8 cellular contexts compared by ENCODE assay signal in genomic region chr2:189440947-189441708, GRCh38. TPM values are rescaled to one million over a fixed set of nuclear protein-coding genes. Genes with fewer than 3 reads are reported as not detected.
DNase-seq lines count a peak whose midpoint lies in the region; ATAC-seq, FAIRE-seq and TF ChIP-seq lines count a peak whose summit lies in the region.

WDR75 (plus strand) TSS chr2:189441474; CDS start chr2:189441493, 19 bp downstream.

- H3K14ac ChIP-seq in H1 (ENCODE audit: insufficient read length), result no peak within 1 kb of the TSS

- ATAC-seq in GM21367 (IDR thresholded peaks at IDR 0.05; ENCODE audit: unreplicated experiment) (peak; percentile 86), memory B cell (ENCODE audit: low read depth) (peak; percentile 88)

- no peak within 1 kb of the TSS for H2BK15ac ChIP-seq in H1 (ENCODE audit: low read length)

- peak; percentile 93 to 99 for TF ChIP-seq POLR2A in H1 (IDR thresholded peaks at IDR 0.05; ENCODE audit: control extremely low read depth in 1 of 2, low read depth in 2 of 2, low read length in 2 of 2)

- H3K4ac ChIP-seq in H1 (replicated peaks; ENCODE audit: insufficient read length, low read depth, low read length), result no peak within 1 kb of the TSS

- H3K4me1 ChIP-seq in H1 (replicated peaks in 1 of 4; ENCODE audit: control insufficient read depth in 3 of 4, insufficient read depth in 4 of 4, low read length in 3 of 4), result peaks cover 0 to 6% (median 1%) of the 10 kb centered on the region in 4 experiments; a peak in 2 of 7 replicates

- H2BK5ac ChIP-seq in H1 (ENCODE audit: low read depth, low read length), result peak within 1 kb of the TSS; percentile 63

- no peak within 1 kb of the TSS for H2BK20ac ChIP-seq in H1 (ENCODE audit: low read length)

- peak within 1 kb of the TSS; percentile 97 for H2AFZ ChIP-seq in H1 (ENCODE audit: low read length)

- WGBS in H1 (ENCODE audit: extremely low coverage in 1 of 2, insufficient coverage in 1 of 2, insufficient read length in 1 of 2, insufficient replicate concordance in 2 of 2, low coverage in 1 of 2, low lambda C conversion rate in 2 of 2, missing lambda C conversion rate in 1 of 2), 2 experiments, result 1% methylated on average over 47 of the region's 48 CpGs; no CpG with 5 or more reads in 1 of the 2 experiments

- H3K4me3 Mint-ChIP-seq in memory B cell, result peak within 1 kb of the TSS; percentile 98

- POLR2A ChIA-PET in H1 (lab: Charles Lee; ENCODE audit: partially characterized antibody), result interaction anchor here (0.6 to 2.1 kb wide), 12 partner anchors 8 to 322 kb away, joined by 3 to 11 read pairs (median 3); partner anchors contain the start of gene OSGEPL1

- no peaks in the 10 kb centered on the region for H3K27me3 Mint-ChIP-seq in memory B cell

- no peak within 1 kb of the TSS for H3K23ac ChIP-seq in H1 (ENCODE audit: insufficient read length)

- H4K20me1 ChIP-seq in H1 (replicated peaks in 1 of 2; ENCODE audit: control insufficient read depth in 1 of 2, insufficient read depth in 2 of 2, low read length in 2 of 2), result peaks cover 4 to 9% of the 10 kb centered on the region in 2 experiments

- no peaks in the 10 kb centered on the region for H3K9me3 ChIP-seq in H1 (ENCODE audit: insufficient read depth in 2 of 2, low read depth in 1 of 2, low read length in 1 of 2)

- no peaks in the 10 kb centered on the region for H3K36me3 Mint-ChIP-seq in memory B cell

- H3K4me3 ChIP-seq in H1 (ENCODE audit: extremely low read depth in 1 of 4, insufficient read depth in 2 of 4, low read depth in 3 of 4, low read length in 4 of 4), result peak within 1 kb of the TSS; percentile 82 to 98 (median 94)

- H3K4me1 Mint-ChIP-seq in memory B cell, result peaks cover 3% of the 10 kb centered on the region

- H3K27me3 ChIP-seq in H1 (replicated peaks in 1 of 4; ENCODE audit: control insufficient read depth in 3 of 4, extremely low read depth in 1 of 4, insufficient read depth in 3 of 4, low read length in 3 of 4), result no peaks in the 10 kb centered on the region

- peak within 1 kb of the TSS; percentile 89 for H3K27ac ChIP-seq in H1 (ENCODE audit: low read depth, low read length)

- H4K8ac ChIP-seq in H1 (ENCODE audit: extremely low read depth, insufficient read depth, low read length), result peak within 1 kb of the TSS; percentile 97

- H2BK12ac ChIP-seq in H1 (ENCODE audit: low read depth, low read length), result no peak within 1 kb of the TSS

- FAIRE-seq in HTR-8/SVneo (lab: Jason Lieb, UNC) (peak; percentile 96), H1 (lab: Jason Lieb, UNC) (peak; percentile 91)

- H3K36me3 ChIP-seq in H1 (ENCODE audit: control insufficient read depth in 2 of 4, insufficient read depth in 4 of 4, low read length in 3 of 4), result peaks cover 0 to under 1% (median under 1%) of the 10 kb centered on the region in 4 experiments; a peak in 2 of 8 replicates

- H4K91ac ChIP-seq in H1 (replicated peaks; ENCODE audit: insufficient read length, low read length), result no peak within 1 kb of the TSS

- no peaks in the 10 kb centered on the region; the same call in 1 of the 2 replicates for H3K79me1 ChIP-seq in H1 (ENCODE audit: low read depth, low read length)

- H2AK5ac ChIP-seq in H1 (ENCODE audit: low read depth, low read length), result no peak within 1 kb of the TSS

- peak within 1 kb of the TSS; percentile 99 for H3K27ac Mint-ChIP-seq in memory B cell

- no peaks in the 10 kb centered on the region for H3K9me3 Mint-ChIP-seq in memory B cell

- no peaks in the 10 kb centered on the region; the same call in 1 of the 2 replicates for H3K23me2 ChIP-seq in H1 (ENCODE audit: low read depth, low read length)

- DNase-seq in COLO829 (ENCODE audit: low spot score), result peak; percentile 87
- peak; percentile 92 for DNase-seq in HTR-8/SVneo (ENCODE audit: insufficient read length, low spot score)
- DNase-seq in NOMO-1 treated with dmso at 0.1 percent for 144 hours (lab: John Stamatoyannopoulos, UW; ENCODE audit: unreplicated experiment), result peak; percentile 93
- peak; percentile 70 to 80 (median 78) for DNase-seq in activated CD8-positive, alpha-beta memory T cell treated with anti-CD3 and anti-CD28 coated beads for 48 hours (ENCODE audit: low read depth in 2 of 3, low spot score in 2 of 3)
- peak; percentile 57 to 90 for DNase-seq in H1 (ENCODE audit: low read depth in 1 of 2, low spot score in 2 of 2)
- DNase-seq in memory B cell (ENCODE audit: low spot score in 2 of 2), result peak; percentile 90 to 91
- peak; percentile 77 for DNase-seq in stimulated activated CD8-positive, alpha-beta memory T cell treated with anti-CD3 and anti-CD28 coated beads, Interleukin-12 subunit alpha, Interleukin-12 subunit beta, amount 100 ng/mL, for 24 hours (ENCODE audit: extremely low read depth)

- H3K9ac ChIP-seq in H1 (replicated peaks in 1 of 4; ENCODE audit: extremely low read depth in 1 of 4, low read depth in 3 of 4, low read length in 3 of 4), result peak within 1 kb of the TSS; percentile 89 to 98 (median 94)

- no peak for TF ChIP-seq CTCF in H1 (IDR thresholded peaks at IDR 0.05; ENCODE audit: control extremely low read depth in 1 of 3, insufficient read depth in 1 of 3, low read depth in 1 of 3, low read length in 3 of 3)

- CTCF ChIA-PET in H1 (lab: Charles Lee; ENCODE audit: partially characterized antibody), result interaction anchor here (1.1 kb wide), 1 partner anchor 45 kb away, joined by 3 read pairs; no protein-coding TSS in a partner anchor

- no peak within 1 kb of the TSS for H2BK120ac ChIP-seq in H1 (replicated peaks; ENCODE audit: low read depth, low read length)

- H4K5ac ChIP-seq in H1 (ENCODE audit: insufficient read length, low read depth, low read length), result peak within 1 kb of the TSS; percentile 74

- TF ChIP-seq RAD21 in H1 (IDR thresholded peaks at IDR 0.05 in 1 of 2, conservative IDR thresholded peaks at IDR 0.05 in 1 of 2; ENCODE audit: low read depth in 2 of 2, low read length in 2 of 2), result no peak

- H3K79me2 ChIP-seq in H1 (ENCODE audit: control insufficient read depth in 1 of 2, insufficient read depth in 2 of 2, low read length in 2 of 2), result peaks cover 24 to 49% of the 10 kb centered on the region in 2 experiments

- peak within 1 kb of the TSS; percentile 77 for H3K56ac ChIP-seq in H1 (replicated peaks; ENCODE audit: insufficient read length, low read depth, low read length)

- peak within 1 kb of the TSS; percentile 19 to 71 for H3K4me2 ChIP-seq in H1 (ENCODE audit: insufficient read depth in 1 of 2, low read depth in 2 of 2, low read length in 2 of 2)

- peak within 1 kb of the TSS; percentile 39 for H3K18ac ChIP-seq in H1 (ENCODE audit: extremely low read depth, low read length)

- TF ChIP-seq EP300 in H1 (IDR thresholded peaks at IDR 0.05; ENCODE audit: borderline replicate concordance in 1 of 2, low read depth in 2 of 2, low read length in 2 of 2), result no peak

TF ChIP-seq in H1, 55 proteins besides CTCF, POLR2A, EP300 and RAD21 (continues in another document):
- peak; percentile 74 for TF ChIP-seq SAP30 (IDR thresholded peaks at IDR 0.05; ENCODE audit: insufficient read depth, insufficient replicate concordance, low read length)
- TF ChIP-seq HDAC2 (IDR thresholded peaks at IDR 0.05; ENCODE audit: borderline replicate concordance in 1 of 2, low read depth in 2 of 2, low read length in 2 of 2), result peak in 1 of 2 experiments; percentile 95; a peak in 1 of 4 replicates
- peak; percentile 97 for TF ChIP-seq ASH2L (IDR thresholded peaks at IDR 0.05; ENCODE audit: low read length)
- peak; percentile 81 for TF ChIP-seq GTF2F1 (IDR thresholded peaks at IDR 0.05; ENCODE audit: borderline replicate concordance, low read depth, low read length)
- peak; percentile 23; the same call in 1 of the 2 replicates for TF ChIP-seq E2F6 (IDR thresholded peaks at IDR 0.05)
- TF ChIP-seq MAX (IDR thresholded peaks at IDR 0.05), result peak; percentile 83
- TF ChIP-seq RBBP5 (IDR thresholded peaks at IDR 0.05; ENCODE audit: borderline replicate concordance, low read depth, low read length), result peak; percentile 89; the same call in 1 of the 2 replicates
- no peak for TF ChIP-seq SIRT6 (IDR thresholded peaks at IDR 0.05; ENCODE audit: low read length)
- TF ChIP-seq CBX5 (IDR thresholded peaks at IDR 0.05; ENCODE audit: low read depth, low read length), result no peak
- no peak for TF ChIP-seq RXRA (IDR thresholded peaks at IDR 0.05; ENCODE audit: insufficient read depth, low read depth, low read length)
- peak; percentile 94 for TF ChIP-seq TAF7 (optimal IDR thresholded peaks at IDR 0.05; ENCODE audit: borderline replicate concordance, low read depth, low read length)
- TF ChIP-seq TEAD4 (IDR thresholded peaks at IDR 0.05; ENCODE audit: low read depth, low read length), result no peak
- TF ChIP-seq PHF8 (conservative IDR thresholded peaks at IDR 0.05; ENCODE audit: low read depth, low read length), result peak; percentile 91
- peak; percentile 26; the same call in 1 of the 2 replicates for TF ChIP-seq SP4 (IDR thresholded peaks at IDR 0.05; ENCODE audit: low read length)
- TF ChIP-seq RFX5 (IDR thresholded peaks at IDR 0.05; ENCODE audit: borderline replicate concordance, low read depth, low read length), result no peak
- peak; percentile 52; the same call in 1 of the 2 replicates for TF ChIP-seq BRCA1 (IDR thresholded peaks at IDR 0.05; ENCODE audit: low read depth, low read length)
- TF ChIP-seq EGR1 (IDR thresholded peaks at IDR 0.05; ENCODE audit: borderline replicate concordance, low read depth, low read length), result peak; percentile 63; the same call in 1 of the 2 replicates

RNA-seq across cellular contexts. Expression of gene WDR75, which starts in this region (rescaled TPM):
- 69.3 and 77.1 TPM in 2 replicates for total RNA-seq in H1 (2021; fragmentation: NEBNext Ultra II Directional; extraction: Animal tissue kit (Norgen Biotek cat#: 25700))
- 15.3 and 26.9 TPM in 2 replicates for polyA plus RNA-seq in H1 (2011; rRNA removed)
- polyA plus RNA-seq in H1 (2011; cell fraction: cytosol; rRNA removed), result 37.8 TPM
- polyA plus RNA-seq in H1 (2011; cell fraction: nucleus; rRNA removed), result 73.4 TPM
- polyA plus RNA-seq in H1 (2012, experiment 1 of 2), result 32.7 to 132 TPM (median 37.1 TPM) in 4 replicates
- polyA plus RNA-seq in H1 (2012, experiment 2 of 2), result 4.9 TPM
- polyA plus RNA-seq in H1 (2013, experiment 1 of 2), result 67.8 TPM
- 63.8 TPM for polyA plus RNA-seq in H1 (2013, experiment 2 of 2)
- 102 and 141 TPM in 2 replicates for polyA minus RNA-seq in H1 (2011; rRNA and poly(A)+ RNA removed)
- 25.9 TPM for polyA minus RNA-seq in H1 (2011; cell fraction: cytosol; rRNA and poly(A)+ RNA removed)
- polyA minus RNA-seq in H1 (2011; cell fraction: nucleus; rRNA and poly(A)+ RNA removed), result 167 TPM

Comparison
In these comparisons a context has a peak if more than half of its experiments do, and no peak if none do; other contexts are left out.
1. Peak in every context shown above with its lines: DNase-seq, ATAC-seq, H3K4me3 ChIP-seq and H3K27ac ChIP-seq.